In genomic region chr10:86782691-86783418, GRCh38 we compare ENCODE assay signal across 15 cellular contexts. TPM values are rescaled to one million over a fixed set of nuclear protein-coding genes. Genes with fewer than 3 reads are reported as not detected.
A peak's percentile ranks its signal among the peaks of the same experiment; 100 is the strongest.
DNase-seq lines count a peak whose midpoint lies in the region; ATAC-seq and TF ChIP-seq lines count a peak whose summit lies in the region.
"Had no signal": no experiment of that assay in that cellular context is flagged by ENCODE, and none has a peak within 500 bp of the region (broad histone marks: within the 10 kb centered on the region; RNA-seq: fewer than 3 reads in every experiment).

No MANE protein-coding gene starts in this region.

- TF ChIP-seq EP300 in transverse colon (IDR thresholded peaks at IDR 0.05; ENCODE audit: low read depth) = no peak

- H3K27ac ChIP-seq in transverse colon = peak overlapping the region; percentile 7 to 50 (median 28)
- H3K27ac ChIP-seq: foreskin keratinocyte had no signal

- H3K27ac Mint-ChIP-seq in natural killer cell treated with Interleukin-12 subunit alpha and Interleukin-12 subunit beta and Interleukin-15 and Interleukin-18, amount 100 ng/mL, for 72 hours = no peak overlapping the region
- no peak overlapping the region for H3K27ac Mint-ChIP-seq in natural killer cell
- H3K27ac Mint-ChIP-seq: activated CD4-positive, alpha-beta T cell treated with anti-CD3 and anti-CD28 coated beads, Interleukin-2, amount 10 ng/mL, durations not matched to agents 24 days and 14 days; HFFc6 had no signal

- peak overlapping the region; percentile 30 for H3K4me3 Mint-ChIP-seq in natural killer cell treated with Interleukin-12 subunit alpha and Interleukin-12 subunit beta and Interleukin-15 and Interleukin-18, amount 100 ng/mL, for 72 hours
- H3K4me3 Mint-ChIP-seq in natural killer cell = no peak overlapping the region
- H3K4me3 Mint-ChIP-seq: activated CD4-positive, alpha-beta T cell treated with anti-CD3 and anti-CD28 coated beads, Interleukin-2, amount 10 ng/mL, durations not matched to agents 24 days and 14 days; HFFc6 had no signal

- no peak for DNase-seq in natural killer cell treated with Interleukin-12 subunit alpha and Interleukin-12 subunit beta and Interleukin-15 and Interleukin-18, amount 100 ng/mL, for 72 hours (ENCODE audit: low spot score)
- DNase-seq in natural killer cell (no peak), amniotic epithelial cell (ENCODE audit: low read depth) (peak; percentile 82), transverse colon (no peak), COR-L47 (lab: John Stamatoyannopoulos, UW) (no peak), HK-2 (ENCODE audit: unreplicated experiment) (no peak), NCI-H510A treated with DMSO at 0.1 percent for 48 hours (lab: John Stamatoyannopoulos, UW) (no peak)
- DNase-seq: activated CD4-positive, alpha-beta T cell treated with anti-CD3 and anti-CD28 coated beads, Interleukin-2, amount 10 ng/mL, durations not matched to agents 24 days and 14 days; activated naive CD4-positive, alpha-beta T cell treated with Interleukin-2 at 50 U/mL for 16 hours; caudate nucleus; foreskin keratinocyte; HFFc6; NCI-H1930; stimulated activated naive CD4-positive, alpha-beta T cell treated with Interleukin-2 at 50 U/mL for 16 hours had no signal

- peak; percentile 67 to 93 for ATAC-seq in natural killer cell treated with Interleukin-12 subunit alpha and Interleukin-12 subunit beta and Interleukin-15 and Interleukin-18, amount 100 ng/mL, for 72 hours
- ATAC-seq in natural killer cell (no peak), HG02798 (IDR thresholded peaks at IDR 0.05; ENCODE audit: poor library complexity, unreplicated experiment) (peak; percentile 75)
- ATAC-seq: foreskin keratinocyte had no signal

- in situ Hi-C loops in transverse colon (cut with MboI; ENCODE audit: low pct_ligation_motif_present in 1 of 4, low pct_unique_long_range_greater_than_20kb in 1 of 4, low sequenced_read_pairs in 3 of 4) = no loop called here

- no peaks in the 10 kb centered on the region for H3K9me3 ChIP-seq in transverse colon

- no peak overlapping the region for H3K4me3 ChIP-seq in transverse colon

- H3K36me3 ChIP-seq in transverse colon = no peaks in the 10 kb centered on the region

- peaks cover 11 to 57% (median 28%) of the 10 kb centered on the region in 4 donors for H3K4me1 ChIP-seq in transverse colon

- H3K9me3 Mint-ChIP-seq in natural killer cell treated with Interleukin-12 subunit alpha and Interleukin-12 subunit beta and Interleukin-15 and Interleukin-18, amount 100 ng/mL, for 72 hours = peaks cover 4% of the 10 kb centered on the region
- H3K9me3 Mint-ChIP-seq in natural killer cell = peaks cover 2 to 4% of the 10 kb centered on the region in 2 donors
- H3K9me3 Mint-ChIP-seq: HFFc6 had no signal

- no peaks in the 10 kb centered on the region for H3K27me3 ChIP-seq in transverse colon
- H3K27me3 ChIP-seq: foreskin keratinocyte had no signal

- peaks cover 7% of the 10 kb centered on the region for H3K36me3 Mint-ChIP-seq in natural killer cell treated with Interleukin-12 subunit alpha and Interleukin-12 subunit beta and Interleukin-15 and Interleukin-18, amount 100 ng/mL, for 72 hours
- H3K36me3 Mint-ChIP-seq in natural killer cell = no peaks in the 10 kb centered on the region

- TF ChIP-seq CTCF in natural killer cell (IDR thresholded peaks at IDR 0.05) (no peak), transverse colon (IDR thresholded peaks at IDR 0.05) (no peak)

- no peak for TF ChIP-seq POLR2A in transverse colon (IDR thresholded peaks at IDR 0.05)

- peaks cover 0 to 6% of the 10 kb centered on the region in 2 donors for H3K27me3 Mint-ChIP-seq in natural killer cell treated with Interleukin-12 subunit alpha and Interleukin-12 subunit beta and Interleukin-15 and Interleukin-18, amount 100 ng/mL, for 72 hours
- peaks cover 0 to 3% of the 10 kb centered on the region in 2 donors for H3K27me3 Mint-ChIP-seq in natural killer cell (ENCODE audit: low read depth in 2 of 2)

- intact Hi-C loops in natural killer cell (cut with micrococcal nuclease) = no loop called here
- intact Hi-C loops in transverse colon (cut with DNase I; ENCODE audit: low total_unique reads) = no loop called here

- peaks cover 10 to 35% of the 10 kb centered on the region in 2 donors for H3K4me1 Mint-ChIP-seq in natural killer cell treated with Interleukin-12 subunit alpha and Interleukin-12 subunit beta and Interleukin-15 and Interleukin-18, amount 100 ng/mL, for 72 hours (ENCODE audit: low read depth in 2 of 2)
- peaks cover 0 to 4% of the 10 kb centered on the region in 2 donors for H3K4me1 Mint-ChIP-seq in natural killer cell

- 50 to 63% methylated on average over 1 of the region's 1 CpG for WGBS in transverse colon (ENCODE audit: low coverage in 1 of 2), 2 donors

RNA-seq across cellular contexts. Expression of gene BMPR1A, which starts 26.4 kb away (rescaled TPM):
- 10 to 100 TPM in 1 of 2 donors, 1 to 10 TPM in 1; 8.2 to 11.5 TPM for total RNA-seq in natural killer cell treated with Interleukin-12 subunit alpha and Interleukin-12 subunit beta and Interleukin-15 and Interleukin-18, amount 100 ng/mL, for 72 hours
- total RNA-seq in natural killer cell (1 to 10 TPM; 5.5 to 8.1 (median 7.7) TPM), transverse colon (10 to 100 TPM; 29.3 to 45.2 (median 38.0) TPM)

Comparison
In these comparisons a context has a peak if more than half of its experiments do, and no peak if none do; other contexts are left out.
1. ATAC-seq: peak in natural killer cell treated with Interleukin-12 subunit alpha and Interleukin-12 subunit beta and Interleukin-15 and Interleukin-18, amount 100 ng/mL, for 72 hours (2 of 2) and HG02798 (single experiment); none in natural killer cell (0 of 3).